In the genomic region with DNA sequence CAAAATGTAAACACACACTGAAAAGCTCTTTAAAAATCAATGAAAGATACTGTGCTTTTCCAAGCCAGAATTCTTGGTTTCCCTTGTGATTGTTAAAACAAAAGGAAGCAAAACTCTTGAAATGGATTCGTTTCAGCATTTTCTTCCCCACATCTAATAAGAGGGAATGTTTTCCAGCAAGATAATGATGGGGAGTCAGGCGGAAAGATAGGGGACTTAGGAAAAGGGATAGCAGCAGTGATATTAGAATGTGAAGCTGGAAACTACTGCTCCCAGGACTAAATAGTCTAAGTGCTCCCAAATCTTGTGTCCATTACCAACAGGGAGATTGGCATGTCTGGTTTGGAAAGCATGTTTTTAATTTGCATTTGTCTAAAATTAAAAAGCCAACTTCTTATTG, we compare ENCODE assay signal across 24 cellular contexts.
DNase-seq lines count a peak whose midpoint lies in the region; ATAC-seq and TF ChIP-seq lines count a peak whose summit lies in the region.
"Had no signal": no experiment of that assay in that cellular context is flagged by ENCODE, and none has a peak within 500 bp of the region (broad histone marks: within the 10 kb centered on the region; RNA-seq: fewer than 3 reads in every experiment).

No MANE protein-coding gene starts in this region.

- H2BK5ac ChIP-seq in neuronal stem cell (ENCODE audit: low read length): no peak overlapping the region

- no peaks in the 10 kb centered on the region for H3K79me1 ChIP-seq in neuronal stem cell (ENCODE audit: low read depth, low read length)

- H3K9me3 Mint-ChIP-seq in GM23338: no peaks in the 10 kb centered on the region

- H4K91ac ChIP-seq in neuronal stem cell (ENCODE audit: low read depth, low read length, poor library complexity): no peak overlapping the region

- no peak for ATAC-seq in GM23338
- ATAC-seq in GM18511 (IDR thresholded peaks at IDR 0.05; ENCODE audit: unreplicated experiment): no peak
- no peak for ATAC-seq in GM19463 (IDR thresholded peaks at IDR 0.05; ENCODE audit: unreplicated experiment)
- no peak for ATAC-seq in GM18909 (IDR thresholded peaks at IDR 0.05; ENCODE audit: poor library complexity, unreplicated experiment)
- ATAC-seq: T-cell had no signal

- DNase-seq in GM23338 (ENCODE audit: low spot score) (no peak), astrocyte of the hippocampus (ENCODE audit: low read depth, low spot score) (peak; percentile 50), neuronal stem cell (ENCODE audit: low spot score) (no peak)
- DNase-seq: CD8-positive, alpha-beta memory T cell; DMS153; DND-41; GOT3; HCEC 1CT; NCI-H1048; NCI-H1436; NCI-H187 treated with DMSO at 0.1 percent for 48 hours; NCI-H526; NCI-H82; NK-92 treated with Interleukin-12 subunit alpha and Interleukin-12 subunit beta, amount 100 ng/mL, for 24 hours; Right ventricle myocardium superior; RPMI8226; T-cell had no signal

- H3K27me3 ChIP-seq in GM23338 (ENCODE audit: insufficient read depth) (no peaks in the 10 kb centered on the region), HUES48 (ENCODE audit: control insufficient read depth, insufficient read depth, low read length) (no peaks in the 10 kb centered on the region), neuronal stem cell (ENCODE audit: control insufficient read depth in 3 of 3, insufficient read depth in 3 of 3, low read depth in 1 of 3, low read length in 3 of 3) (no peaks in the 10 kb centered on the region)
- H3K27me3 ChIP-seq: SJSA1 had no signal

- peaks cover 2% of the 10 kb centered on the region for H3K27me3 Mint-ChIP-seq in GM23338 (ENCODE audit: insufficient read depth, low read depth, poor library complexity)
- H3K27me3 Mint-ChIP-seq: B cell; CD8-positive, alpha-beta memory T cell; T-cell had no signal

- no peaks in the 10 kb centered on the region for H3K79me2 ChIP-seq in GM23338 (replicated peaks; ENCODE audit: insufficient read depth)

- H3K9me3 ChIP-seq in HUES48 (ENCODE audit: control insufficient read depth, insufficient read depth, low read length): no peaks in the 10 kb centered on the region
- H3K9me3 ChIP-seq in neuronal stem cell (replicated peaks in 1 of 2; ENCODE audit: control insufficient read depth in 2 of 2, insufficient read depth in 1 of 2, low read depth in 1 of 2, low read length in 2 of 2): no peaks in the 10 kb centered on the region
- H3K9me3 ChIP-seq: SJSA1 had no signal

- no peaks in the 10 kb centered on the region for H3K9me2 ChIP-seq in GM23338 (ENCODE audit: insufficient read depth)

- H3K27ac Mint-ChIP-seq in GM23338: no peak overlapping the region
- H3K27ac Mint-ChIP-seq: B cell; CD14-positive monocyte; CD8-positive, alpha-beta memory T cell; T-cell had no signal

- H3K4me2 ChIP-seq in GM23338 (no peak overlapping the region), neuronal stem cell (ENCODE audit: insufficient read depth, low read length, poor library complexity, severe bottlenecking) (no peak overlapping the region)

- no CpG with 5 or more reads among the region's 2 CpGs for WGBS in neuronal stem cell (ENCODE audit: extremely low coverage in 2 of 2, insufficient read length in 2 of 2, insufficient replicate concordance in 1 of 2), 2 donors

- H3K4me3 ChIP-seq in GM23338 (no peak overlapping the region), HUES48 (ENCODE audit: low read depth, low read length) (no peak overlapping the region), neuronal stem cell (ENCODE audit: low read length in 2 of 2) (no peak overlapping the region)
- H3K4me3 ChIP-seq: SJSA1 had no signal

- H2BK12ac ChIP-seq in neuronal stem cell (ENCODE audit: low read length): no peak overlapping the region

- no peak for TF ChIP-seq CTCF in GM23338 (conservative IDR thresholded peaks at IDR 0.05; ENCODE audit: low read depth in 2 of 2)

- H2AK5ac ChIP-seq in neuronal stem cell (ENCODE audit: low read depth, low read length): no peak overlapping the region

- no peaks in the 10 kb centered on the region for H3F3A ChIP-seq in GM23338 (replicated peaks; ENCODE audit: low read depth)

- no peak overlapping the region for H3K14ac ChIP-seq in neuronal stem cell (ENCODE audit: low read length)

- H3K18ac ChIP-seq in neuronal stem cell (ENCODE audit: low read length): no peak overlapping the region

- peaks cover 42% of the 10 kb centered on the region for H3K4me1 Mint-ChIP-seq in GM23338
- H3K4me1 Mint-ChIP-seq: B cell; CD14-positive monocyte; CD8-positive, alpha-beta memory T cell; T-cell had no signal

- no peak overlapping the region for H2BK120ac ChIP-seq in neuronal stem cell (ENCODE audit: low read depth, low read length)

- H3K27ac ChIP-seq in GM23338 (ENCODE audit: low read depth) (no peak overlapping the region), HUES48 (ENCODE audit: low read depth, low read length) (peak overlapping the region; percentile 38), neuronal stem cell (replicated peaks; ENCODE audit: low read length) (no peak overlapping the region)
- H3K27ac ChIP-seq: SJSA1 had no signal

- H3K4me3 Mint-ChIP-seq in GM23338: no peak overlapping the region
- H3K4me3 Mint-ChIP-seq: B cell; CD14-positive monocyte; CD8-positive, alpha-beta memory T cell; T-cell had no signal

- H2BK15ac ChIP-seq in neuronal stem cell (ENCODE audit: low read length): no peak overlapping the region

- H4K20me1 ChIP-seq in GM23338 (replicated peaks; ENCODE audit: insufficient read depth): no peaks in the 10 kb centered on the region

- H3K36me3 Mint-ChIP-seq in GM23338 (ENCODE audit: low read depth): no peaks in the 10 kb centered on the region
- H3K36me3 Mint-ChIP-seq: CD14-positive monocyte; CD8-positive, alpha-beta memory T cell; T-cell had no signal

- H3K4me1 ChIP-seq in GM23338 (ENCODE audit: insufficient read depth): peaks cover 37% of the 10 kb centered on the region
- H3K4me1 ChIP-seq in HUES48 (ENCODE audit: control insufficient read depth, insufficient read depth, low read length): peaks cover 42% of the 10 kb centered on the region
- H3K4me1 ChIP-seq in neuronal stem cell (ENCODE audit: control insufficient read depth in 2 of 2, insufficient read depth in 1 of 2, low read depth in 1 of 2, low read length in 2 of 2): peaks cover 0 to 11% of the 10 kb centered on the region in 2 donors
- H3K4me1 ChIP-seq: SJSA1 had no signal

- H3K4ac ChIP-seq in neuronal stem cell (ENCODE audit: low read length): no peak overlapping the region

- H2AFZ ChIP-seq in GM23338 (peak overlapping the region; percentile 9; the same call in 1 of the 2 replicates), neuronal stem cell (ENCODE audit: low read length) (peak overlapping the region; percentile 37)

- H4K8ac ChIP-seq in neuronal stem cell (ENCODE audit: low read depth, low read length): no peak overlapping the region

- H3K36me3 ChIP-seq in GM23338 (ENCODE audit: insufficient read depth) (no peaks in the 10 kb centered on the region), HUES48 (ENCODE audit: control insufficient read depth, insufficient read depth, low read length) (no peaks in the 10 kb centered on the region), neuronal stem cell (replicated peaks in 1 of 2; ENCODE audit: control insufficient read depth in 2 of 2, insufficient read depth in 2 of 2, low read length in 2 of 2) (no peaks in the 10 kb centered on the region)
- H3K36me3 ChIP-seq: SJSA1 had no signal

- H3K23ac ChIP-seq in neuronal stem cell (ENCODE audit: low read depth, low read length, poor library complexity): no peak overlapping the region

- no peak overlapping the region; the same call in 1 of the 2 replicates for H3K9ac ChIP-seq in HUES48 (ENCODE audit: low read depth, low read length)
- H3K9ac ChIP-seq in neuronal stem cell (ENCODE audit: low read depth, low read length, poor library complexity): no peak overlapping the region

TF ChIP-seq in GM23338, 12 proteins besides CTCF, POLR2A, EP300 and RAD21:
- TF ChIP-seq CREB1 (CRISPR knock-in tag; IDR thresholded peaks at IDR 0.05; ENCODE audit: low read depth) (no peak), ZNF331 (CRISPR knock-in tag; IDR thresholded peaks at IDR 0.05; ENCODE audit: low read depth) (no peak), ZNF114 (CRISPR knock-in tag; IDR thresholded peaks at IDR 0.05) (no peak), REST (IDR thresholded peaks at IDR 0.05; ENCODE audit: unreplicated experiment) (no peak), STAT1 (IDR thresholded peaks at IDR 0.05; ENCODE audit: unreplicated experiment) (no peak), NANOG (IDR thresholded peaks at IDR 0.05; ENCODE audit: borderline replicate concordance) (no peak), JUNB (IDR thresholded peaks at IDR 0.05; ENCODE audit: unreplicated experiment) (no peak)
- TF ChIP-seq, protein P1, sequence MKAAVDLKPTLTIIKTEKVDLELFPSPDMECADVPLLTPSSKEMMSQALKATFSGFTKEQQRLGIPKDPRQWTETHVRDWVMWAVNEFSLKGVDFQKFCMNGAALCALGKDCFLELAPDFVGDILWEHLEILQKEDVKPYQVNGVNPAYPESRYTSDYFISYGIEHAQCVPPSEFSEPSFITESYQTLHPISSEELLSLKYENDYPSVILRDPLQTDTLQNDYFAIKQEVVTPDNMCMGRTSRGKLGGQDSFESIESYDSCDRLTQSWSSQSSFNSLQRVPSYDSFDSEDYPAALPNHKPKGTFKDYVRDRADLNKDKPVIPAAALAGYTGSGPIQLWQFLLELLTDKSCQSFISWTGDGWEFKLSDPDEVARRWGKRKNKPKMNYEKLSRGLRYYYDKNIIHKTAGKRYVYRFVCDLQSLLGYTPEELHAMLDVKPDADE (IDR thresholded peaks at IDR 0.05): no peak
